25 cellular contexts compared by ENCODE assay signal in genomic region chr12:91204416-91204815, GRCh38. TPM values are rescaled to one million over a fixed set of nuclear protein-coding genes. Genes with fewer than 3 reads are reported as not detected.
"Had no signal": no experiment of that assay in that cellular context is flagged by ENCODE, and none has a peak within 500 bp of the region (broad histone marks: within the 10 kb centered on the region; RNA-seq: fewer than 3 reads in every experiment).

No MANE protein-coding gene starts in this region.

- H3K36me3 ChIP-seq: brain microvascular endothelial cell, left ventricle myocardium inferior, spleen, suprapubic skin, tibial artery had no signal

- H3K4me3 ChIP-seq: coronary artery, dorsolateral prefrontal cortex, left ventricle myocardium inferior, psoas muscle, spleen, suprapubic skin, tibial artery had no signal

- H3K27me3 ChIP-seq: brain microvascular endothelial cell, dorsolateral prefrontal cortex, spleen, suprapubic skin, tibial artery had no signal

- ATAC-seq: activated T-cell treated with anti-CD3 and anti-CD28 coated beads, Interleukin-2, amount 50 U/mL, for 4 hours; activated T-helper 17 cell treated with anti-CD3 and anti-CD28 coated beads, Interleukin-2, amount 50 U/mL, for 72 hours; psoas muscle had no signal

- DNase-seq: activated CD4-positive, alpha-beta memory T cell treated with anti-CD3 and anti-CD28 coated beads, Interleukin-2, amount 10 ng/mL, durations not matched to agents 7 days and 5 days; activated CD4-positive, alpha-beta T cell treated with anti-CD3 and anti-CD28 coated beads, Interleukin-2, amount 10 ng/mL, durations not matched to agents 24 days and 14 days; activated CD4-positive, CD25-positive, alpha-beta regulatory T cell treated with anti-CD3 and anti-CD28 coated beads, Interleukin-2, amount 50 U/mL, for 72 hours; activated gamma-delta T cell treated with Interleukin-2 at 50 U/mL for 16 hours; activated naive CD4-positive, alpha-beta T cell treated with anti-CD3 and anti-CD28 coated beads, Interleukin-2, amount 50 U/mL, for 16 hours; activated T-cell treated with anti-CD3 and anti-CD28 coated beads, Interleukin-2, amount 50 U/mL, for 4 hours; amniotic stem cell; brain microvascular endothelial cell; dorsolateral prefrontal cortex; effector memory CD4-positive, alpha-beta T cell; foreskin melanocyte; islet precursor cell; left ventricle myocardium inferior; naive B cell; occipital lobe; psoas muscle; spleen; stimulated activated naive CD4-positive, alpha-beta T cell; T-helper 2 cell; tibial artery had no signal

- H3K36me3 Mint-ChIP-seq: naive B cell had no signal

- H3K27ac Mint-ChIP-seq: activated CD4-positive, alpha-beta memory T cell treated with anti-CD3 and anti-CD28 coated beads, Interleukin-2, amount 10 ng/mL, durations not matched to agents 7 days and 5 days; activated CD4-positive, alpha-beta T cell treated with anti-CD3 and anti-CD28 coated beads, Interleukin-2, amount 10 ng/mL, durations not matched to agents 24 days and 14 days; activated T-helper 17 cell treated with anti-CD3 and anti-CD28 coated beads, Interleukin-2, amount 50 U/mL, for 72 hours; naive B cell had no signal

- H3K4me3 Mint-ChIP-seq: activated CD4-positive, alpha-beta memory T cell treated with anti-CD3 and anti-CD28 coated beads, Interleukin-2, amount 10 ng/mL, durations not matched to agents 7 days and 5 days; activated CD4-positive, alpha-beta T cell treated with anti-CD3 and anti-CD28 coated beads, Interleukin-2, amount 10 ng/mL, durations not matched to agents 24 days and 14 days; activated T-cell treated with anti-CD3 and anti-CD28 coated beads, Interleukin-2, amount 50 U/mL, for 4 hours; activated T-helper 17 cell treated with anti-CD3 and anti-CD28 coated beads, Interleukin-2, amount 50 U/mL, for 72 hours; naive B cell had no signal

- H3K79me2 ChIP-seq: parathyroid adenoma had no signal

- H3K9me3 ChIP-seq: psoas muscle, suprapubic skin, tibial artery had no signal

- H3K4me1 Mint-ChIP-seq: activated CD4-positive, alpha-beta memory T cell treated with anti-CD3 and anti-CD28 coated beads, Interleukin-2, amount 10 ng/mL, durations not matched to agents 7 days and 5 days; activated CD4-positive, alpha-beta T cell treated with anti-CD3 and anti-CD28 coated beads, Interleukin-2, amount 10 ng/mL, durations not matched to agents 24 days and 14 days; activated T-helper 17 cell treated with anti-CD3 and anti-CD28 coated beads, Interleukin-2, amount 50 U/mL, for 72 hours; naive B cell had no signal

- H3K27me3 Mint-ChIP-seq: activated CD4-positive, alpha-beta memory T cell treated with anti-CD3 and anti-CD28 coated beads, Interleukin-2, amount 10 ng/mL, durations not matched to agents 7 days and 5 days; activated CD4-positive, alpha-beta T cell treated with anti-CD3 and anti-CD28 coated beads, Interleukin-2, amount 10 ng/mL, durations not matched to agents 24 days and 14 days; activated T-helper 17 cell treated with anti-CD3 and anti-CD28 coated beads, Interleukin-2, amount 50 U/mL, for 72 hours; naive B cell had no signal

- H3K9me3 Mint-ChIP-seq: activated CD4-positive, alpha-beta memory T cell treated with anti-CD3 and anti-CD28 coated beads, Interleukin-2, amount 10 ng/mL, durations not matched to agents 7 days and 5 days; activated CD4-positive, alpha-beta T cell treated with anti-CD3 and anti-CD28 coated beads, Interleukin-2, amount 10 ng/mL, durations not matched to agents 24 days and 14 days; activated T-cell treated with anti-CD3 and anti-CD28 coated beads, Interleukin-2, amount 50 U/mL, for 4 hours; activated T-helper 17 cell treated with anti-CD3 and anti-CD28 coated beads, Interleukin-2, amount 50 U/mL, for 72 hours had no signal

- H3K27ac ChIP-seq: brain microvascular endothelial cell, coronary artery, dorsolateral prefrontal cortex, left ventricle myocardium inferior, parathyroid adenoma, psoas muscle, spleen, suprapubic skin, tibial artery had no signal

- H3K9ac ChIP-seq: parathyroid adenoma had no signal

- H3K4me1 ChIP-seq: left ventricle myocardium inferior, parathyroid adenoma, psoas muscle, spleen, suprapubic skin, tibial artery had no signal

- H2AFZ ChIP-seq: parathyroid adenoma had no signal

RNA-seq across cellular contexts. Expression of gene DCN, which starts 21.8 kb away (rescaled TPM):
- total RNA-seq: activated CD4-positive, alpha-beta memory T cell treated with anti-CD3 and anti-CD28 coated beads, Interleukin-2, amount 10 ng/mL, durations not matched to agents 7 days and 5 days; activated CD4-positive, alpha-beta T cell treated with anti-CD3 and anti-CD28 coated beads, Interleukin-2, amount 10 ng/mL, durations not matched to agents 24 days and 14 days; activated T-helper 17 cell treated with anti-CD3 and anti-CD28 coated beads, Interleukin-2, amount 50 U/mL, for 72 hours had no signal
- polyA plus RNA-seq: neural cell had no signal
